In the genomic region with DNA sequence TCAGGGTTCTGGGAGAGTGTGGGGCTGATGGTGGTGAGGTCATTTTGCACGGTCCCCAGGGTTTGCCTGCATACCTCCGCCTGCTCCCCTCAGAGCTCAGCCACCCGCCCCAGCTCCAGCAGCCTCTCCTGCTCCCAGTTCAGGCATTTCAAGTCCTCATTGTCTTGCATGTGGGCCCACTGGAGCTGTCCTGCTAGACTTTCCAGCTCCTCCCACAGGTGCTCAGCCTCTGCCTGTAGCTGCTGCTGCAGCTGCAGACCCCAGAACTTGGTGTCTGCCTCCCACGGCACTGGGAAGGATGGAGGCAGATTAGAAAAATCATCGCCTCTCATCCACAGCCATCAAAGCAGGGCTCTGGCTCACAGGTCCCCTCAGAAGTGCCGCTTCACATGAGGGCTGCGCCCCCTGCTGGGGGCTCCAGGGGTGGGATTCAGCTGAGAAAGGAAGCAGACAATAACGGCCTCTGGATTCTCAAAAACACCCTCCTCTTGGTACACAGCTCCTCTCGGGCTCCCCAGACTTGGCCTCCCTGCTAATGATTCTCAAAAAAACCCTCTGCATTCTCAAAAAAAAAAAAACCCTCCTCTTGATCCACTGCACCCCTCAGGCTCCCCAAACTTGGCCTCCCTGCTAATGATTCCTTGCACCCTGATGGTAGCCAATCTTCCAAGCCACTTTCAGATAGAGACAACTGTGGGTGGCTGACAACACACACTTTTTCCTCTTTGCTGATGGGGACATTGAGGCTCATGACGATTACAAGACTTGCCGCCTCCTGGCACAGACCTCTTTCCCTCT, we compare ENCODE assay signal across 8 cellular contexts.
DNase-seq lines count a peak whose midpoint lies in the region; ATAC-seq and TF ChIP-seq lines count a peak whose summit lies in the region.

No MANE protein-coding gene starts in this region.

- H3K27ac ChIP-seq in SU-DHL-6 (ENCODE audit: low read depth, low read length), result no peak overlapping the region
- no peak overlapping the region for H3K27ac ChIP-seq in iPS DF 6.9 (ENCODE audit: low read length)

- H3F3A ChIP-seq in SU-DHL-6 (ENCODE audit: insufficient read depth), result no peaks in the 10 kb centered on the region

- H3K36me3 ChIP-seq in SU-DHL-6 (ENCODE audit: low read length) (no peaks in the 10 kb centered on the region), iPS DF 6.9 (ENCODE audit: control insufficient read depth, insufficient read depth, low read length) (no peaks in the 10 kb centered on the region)

- no peak for ATAC-seq in HG02610 (IDR thresholded peaks at IDR 0.05; ENCODE audit: unreplicated experiment)
- ATAC-seq in GM18502 (IDR thresholded peaks at IDR 0.05; ENCODE audit: poor library complexity, unreplicated experiment), result no peak

- no CpG with 5 or more reads among the region's 11 CpGs for WGBS in iPS DF 6.9 (ENCODE audit: insufficient coverage, insufficient read length)

- H3K4me1 ChIP-seq in iPS DF 6.9 (ENCODE audit: control insufficient read depth, insufficient read depth, low read length), result peaks cover 4% of the 10 kb centered on the region; the same call in 1 of the 2 replicates

- H4K20me1 ChIP-seq in SU-DHL-6 (ENCODE audit: low read depth, low read length), result no peaks in the 10 kb centered on the region

- no peaks in the 10 kb centered on the region for H3K79me2 ChIP-seq in SU-DHL-6 (ENCODE audit: insufficient read depth, low read length)

- peak; percentile 10 for DNase-seq in DMS114 treated with DMSO at 0.1 percent for 48 hours (lab: John Stamatoyannopoulos, UW; ENCODE audit: unreplicated experiment)
- DNase-seq in HUDEP-2 (lab: John Stamatoyannopoulos, UW; ENCODE audit: unreplicated experiment in 76 of 76), result peak in 55 of 76 experiments; percentile 1 to 69 (median 26)
- DNase-seq in amniotic epithelial cell (ENCODE audit: low read depth), result peak; percentile 13
- peak; percentile 60 for DNase-seq in iPS DF 6.9 (ENCODE audit: low read depth, low spot score)
- peak; percentile 42 to 62 for DNase-seq in stimulated activated CD4-positive, alpha-beta T cell treated with anti-CD3 and anti-CD28 coated beads, Interleukin-15, amount 100 ng/mL, for 48 hours (ENCODE audit: low read depth in 2 of 2)

- H3K4me3 ChIP-seq in SU-DHL-6 (ENCODE audit: insufficient read depth, low read length, poor library complexity, severe bottlenecking), result no peak overlapping the region
- H3K4me3 ChIP-seq in iPS DF 6.9 (ENCODE audit: low read length), result no peak overlapping the region

- H3K9me2 ChIP-seq in SU-DHL-6 (replicated peaks; ENCODE audit: insufficient read depth, low read length), result no peaks in the 10 kb centered on the region

- no peak overlapping the region for H3K9ac ChIP-seq in SU-DHL-6 (ENCODE audit: low read length)

- H3K9me3 ChIP-seq in SU-DHL-6 (ENCODE audit: insufficient read depth, low read length) (no peaks in the 10 kb centered on the region), iPS DF 6.9 (ENCODE audit: control insufficient read depth, insufficient read depth, low read length) (no peaks in the 10 kb centered on the region; the same call in 1 of the 2 replicates)

- TF ChIP-seq CTCF in SU-DHL-6 (IDR thresholded peaks at IDR 0.05; ENCODE audit: insufficient read depth, low read length, poor library complexity, severe bottlenecking), result peak; percentile 73

- H3K27me3 ChIP-seq in SU-DHL-6 (ENCODE audit: low read length) (no peaks in the 10 kb centered on the region), iPS DF 6.9 (ENCODE audit: control insufficient read depth, insufficient read depth, low read length) (no peaks in the 10 kb centered on the region)

- H2AFZ ChIP-seq in SU-DHL-6 (ENCODE audit: low read depth, low read length, severe bottlenecking), result no peak overlapping the region

- no peak overlapping the region for H3K4me2 ChIP-seq in SU-DHL-6 (ENCODE audit: low read depth, low read length, poor library complexity, severe bottlenecking)

Comparison
In these comparisons a context has a peak if more than half of its experiments do, and no peak if none do; other contexts are left out.
1. DNase-seq: peak in every context shown above with its lines; median percentile 60 in iPS DF 6.9; 52 in stimulated activated CD4-positive, alpha-beta T cell treated with anti-CD3 and anti-CD28 coated beads, Interleukin-15, amount 100 ng/mL, for 48 hours; 26 in HUDEP-2; 13 in amniotic epithelial cell; 10 in DMS114 treated with DMSO at 0.1 percent for 48 hours.